In the genomic region with DNA sequence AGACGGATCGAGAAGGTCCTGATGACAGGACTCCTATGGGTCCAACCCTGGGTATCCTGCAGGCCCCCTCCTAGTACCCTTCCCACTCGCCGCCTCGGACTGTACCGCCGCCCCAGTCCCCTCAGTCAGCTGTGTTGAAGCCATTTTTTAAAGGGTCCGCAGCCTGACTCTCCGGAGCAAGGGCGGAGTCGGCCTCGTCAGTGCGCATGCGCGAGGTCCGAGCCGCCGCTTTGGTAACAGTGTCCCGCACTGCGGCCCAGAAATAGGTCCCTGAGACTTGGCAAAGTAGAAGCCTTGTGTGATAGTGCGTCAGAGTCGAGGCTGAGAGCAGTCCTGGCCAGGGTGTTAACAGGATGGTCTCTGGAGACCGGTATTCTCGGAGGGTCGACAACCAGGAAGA, we compare ENCODE assay signal across 21 cellular contexts.
DNase-seq lines count a peak whose midpoint lies in the region; ATAC-seq and TF ChIP-seq lines count a peak whose summit lies in the region.
"Had no signal": no experiment of that assay in that cellular context is flagged by ENCODE, and none has a peak within 500 bp of the region (broad histone marks: within the 10 kb centered on the region; RNA-seq: fewer than 3 reads in every experiment).

No MANE protein-coding gene starts in this region.

- WGBS in SK-N-SH (ENCODE audit: low lambda C conversion rate): 36% methylated on average over 24 of the region's 25 CpGs

- H3K4me3 Mint-ChIP-seq in activated T-helper 1 cell treated with anti-CD3 and anti-CD28 coated beads, Interleukin-12 subunit alpha, Interleukin-12 subunit beta, Interleukin-2, Interleukin-4 antibody, amounts not matched to agents 30 ng/mL and 10 ng/mL and 1 ng/mL, durations not matched to agents 14 hours and 24 hours and 36 hours: no peak overlapping the region
- H3K4me3 Mint-ChIP-seq: CD8-positive, alpha-beta T cell had no signal

- no peak overlapping the region for H3K4me2 ChIP-seq in SK-N-SH
- H3K4me2 ChIP-seq: BLaER1 had no signal

- DNase-seq in NCI-H1694 treated with DMSO at 0.1 percent for 48 hours (lab: John Stamatoyannopoulos, UW) (peak; percentile 1), NCI-H1694 (lab: John Stamatoyannopoulos, UW) (no peak), NCI-H1105 (lab: John Stamatoyannopoulos, UW) (peak; percentile 25), SK-N-SH (peak; percentile 52), sciatic nerve (ENCODE audit: low spot score) (peak; percentile 32), HK-2 (ENCODE audit: unreplicated experiment) (no peak)
- no peak for DNase-seq in activated T-helper 1 cell treated with anti-CD3 and anti-CD28 coated beads, Interleukin-12 subunit alpha, Interleukin-12 subunit beta, Interleukin-2, Interleukin-4 antibody, amounts not matched to agents 30 ng/mL and 10 ng/mL and 1 ng/mL, durations not matched to agents 14 hours and 24 hours and 36 hours (ENCODE audit: low spot score)
- DNase-seq: CD8-positive, alpha-beta T cell; DND-41; GDM1; GM23248; KBM-7; NCI-H187; NCI-H2171; NCI-H524; T-helper 1 cell had no signal

- H3K36me3 ChIP-seq in SK-N-SH (replicated peaks in 1 of 2; ENCODE audit: control insufficient read depth in 1 of 2, insufficient read depth in 2 of 2, low read length in 1 of 2): no peaks in the 10 kb centered on the region
- H3K36me3 ChIP-seq: BLaER1 had no signal

- no peaks in the 10 kb centered on the region for H3K9me3 ChIP-seq in SK-N-SH

- H3K27me3 ChIP-seq in SK-N-SH (ENCODE audit: insufficient read depth): no peaks in the 10 kb centered on the region
- H3K27me3 ChIP-seq: BLaER1 had no signal

- no peak for TF ChIP-seq RAD21 in SK-N-SH (IDR thresholded peaks at IDR 0.05; ENCODE audit: low read length)

- H3K9me3 Mint-ChIP-seq in activated T-helper 1 cell treated with anti-CD3 and anti-CD28 coated beads, Interleukin-12 subunit alpha, Interleukin-12 subunit beta, Interleukin-2, Interleukin-4 antibody, amounts not matched to agents 30 ng/mL and 10 ng/mL and 1 ng/mL, durations not matched to agents 14 hours and 24 hours and 36 hours: peaks cover 45% of the 10 kb centered on the region

- H4K20me1 ChIP-seq in SK-N-SH (ENCODE audit: insufficient read depth): no peaks in the 10 kb centered on the region
- H4K20me1 ChIP-seq: BLaER1 had no signal

- H3K27me3 Mint-ChIP-seq in activated T-helper 1 cell treated with anti-CD3 and anti-CD28 coated beads, Interleukin-12 subunit alpha, Interleukin-12 subunit beta, Interleukin-2, Interleukin-4 antibody, amounts not matched to agents 30 ng/mL and 10 ng/mL and 1 ng/mL, durations not matched to agents 14 hours and 24 hours and 36 hours (ENCODE audit: insufficient read depth): no peaks in the 10 kb centered on the region

- H2AFZ ChIP-seq in SK-N-SH (ENCODE audit: low read depth): no peak overlapping the region
- H2AFZ ChIP-seq: GM23248 had no signal

- intact Hi-C loops in sciatic nerve (cut with DNase I): no loop called here
- intact Hi-C loops in activated T-helper 1 cell treated with anti-CD3 and anti-CD28 coated beads, Interleukin-12 subunit alpha, Interleukin-12 subunit beta, Interleukin-2, Interleukin-4 antibody, amounts not matched to agents 30 ng/mL and 10 ng/mL and 1 ng/mL, durations not matched to agents 14 hours and 24 hours and 36 hours (cut with micrococcal nuclease): no loop called here

- H3K4me1 ChIP-seq in SK-N-SH (ENCODE audit: control insufficient read depth in 1 of 2, insufficient read depth in 2 of 2, low read depth in 1 of 2, low read length in 1 of 2): peaks cover 0 to 3% of the 10 kb centered on the region in 2 experiments; a peak in 1 of 4 replicates
- H3K4me1 ChIP-seq: BLaER1 had no signal

- no peaks in the 10 kb centered on the region for H3K9me2 ChIP-seq in SK-N-SH

- no peak for TF ChIP-seq EP300 in SK-N-SH (IDR thresholded peaks at IDR 0.05; ENCODE audit: borderline replicate concordance in 1 of 2, low read depth in 1 of 2, low read length in 1 of 2)

- H3F3A ChIP-seq in SK-N-SH (replicated peaks; ENCODE audit: insufficient read depth): no peaks in the 10 kb centered on the region

- H3K27ac Mint-ChIP-seq in activated T-helper 1 cell treated with anti-CD3 and anti-CD28 coated beads, Interleukin-12 subunit alpha, Interleukin-12 subunit beta, Interleukin-2, Interleukin-4 antibody, amounts not matched to agents 30 ng/mL and 10 ng/mL and 1 ng/mL, durations not matched to agents 14 hours and 24 hours and 36 hours: no peak overlapping the region
- H3K27ac Mint-ChIP-seq: CD8-positive, alpha-beta T cell had no signal

- peak overlapping the region in 1 of 2 experiments; percentile 41; a peak in 2 of 4 replicates for H3K4me3 ChIP-seq in SK-N-SH (ENCODE audit: low read depth in 2 of 2, low read length in 1 of 2)
- H3K4me3 ChIP-seq: BLaER1, GM12878, GM23248, SK-N-MC had no signal

- CTCF ChIA-PET in SK-N-SH (lab: Yijun Ruan, JAX): no interaction called here

- no peak overlapping the region for H3K9ac ChIP-seq in SK-N-SH
- H3K9ac ChIP-seq: BLaER1, GM23248 had no signal

- H3K79me2 ChIP-seq in SK-N-SH (ENCODE audit: insufficient read depth): no peaks in the 10 kb centered on the region

- no peak overlapping the region for H3K27ac ChIP-seq in SK-N-SH (ENCODE audit: low read depth in 2 of 2, low read length in 1 of 2)
- H3K27ac ChIP-seq: BLaER1, GM23248, SK-N-MC had no signal

- no peak for TF ChIP-seq CTCF in SK-N-SH (IDR thresholded peaks at IDR 0.05)

- no peaks in the 10 kb centered on the region for H3K4me1 Mint-ChIP-seq in activated T-helper 1 cell treated with anti-CD3 and anti-CD28 coated beads, Interleukin-12 subunit alpha, Interleukin-12 subunit beta, Interleukin-2, Interleukin-4 antibody, amounts not matched to agents 30 ng/mL and 10 ng/mL and 1 ng/mL, durations not matched to agents 14 hours and 24 hours and 36 hours (ENCODE audit: low read depth)

- ATAC-seq in sciatic nerve (no peak), GM19023 (IDR thresholded peaks at IDR 0.05; ENCODE audit: unreplicated experiment) (no peak)
- ATAC-seq: CD8-positive, alpha-beta T cell; GM12878; HCT116 had no signal

- no peaks in the 10 kb centered on the region for H3K36me3 Mint-ChIP-seq in activated T-helper 1 cell treated with anti-CD3 and anti-CD28 coated beads, Interleukin-12 subunit alpha, Interleukin-12 subunit beta, Interleukin-2, Interleukin-4 antibody, amounts not matched to agents 30 ng/mL and 10 ng/mL and 1 ng/mL, durations not matched to agents 14 hours and 24 hours and 36 hours (ENCODE audit: low read depth)
- H3K36me3 Mint-ChIP-seq: CD8-positive, alpha-beta T cell had no signal

- POLR2A ChIA-PET in SK-N-SH (lab: Yijun Ruan, JAX): no interaction called here

TF ChIP-seq in SK-N-SH, 30 proteins besides CTCF, POLR2A, EP300 and RAD21:
- TF ChIP-seq FOXM1 (IDR thresholded peaks at IDR 0.05; ENCODE audit: low read depth) (no peak), NRF1 (IDR thresholded peaks at IDR 0.05; ENCODE audit: low read depth, low read length) (peak; percentile 59)

Comparison
In these comparisons a context has a peak if more than half of its experiments do, and no peak if none do; other contexts are left out.
1. DNase-seq: peak in NCI-H1694 treated with DMSO at 0.1 percent for 48 hours (single experiment), NCI-H1105 (single experiment), SK-N-SH (single experiment) and sciatic nerve (single experiment); none in NCI-H1694 (single experiment), HK-2 (single experiment) and activated T-helper 1 cell treated with anti-CD3 and anti-CD28 coated beads, Interleukin-12 subunit alpha, Interleukin-12 subunit beta, Interleukin-2, Interleukin-4 antibody, amounts not matched to agents 30 ng/mL and 10 ng/mL and 1 ng/mL, durations not matched to agents 14 hours and 24 hours and 36 hours (single experiment).